8 cellular contexts compared by ENCODE assay signal in the genomic region with DNA sequence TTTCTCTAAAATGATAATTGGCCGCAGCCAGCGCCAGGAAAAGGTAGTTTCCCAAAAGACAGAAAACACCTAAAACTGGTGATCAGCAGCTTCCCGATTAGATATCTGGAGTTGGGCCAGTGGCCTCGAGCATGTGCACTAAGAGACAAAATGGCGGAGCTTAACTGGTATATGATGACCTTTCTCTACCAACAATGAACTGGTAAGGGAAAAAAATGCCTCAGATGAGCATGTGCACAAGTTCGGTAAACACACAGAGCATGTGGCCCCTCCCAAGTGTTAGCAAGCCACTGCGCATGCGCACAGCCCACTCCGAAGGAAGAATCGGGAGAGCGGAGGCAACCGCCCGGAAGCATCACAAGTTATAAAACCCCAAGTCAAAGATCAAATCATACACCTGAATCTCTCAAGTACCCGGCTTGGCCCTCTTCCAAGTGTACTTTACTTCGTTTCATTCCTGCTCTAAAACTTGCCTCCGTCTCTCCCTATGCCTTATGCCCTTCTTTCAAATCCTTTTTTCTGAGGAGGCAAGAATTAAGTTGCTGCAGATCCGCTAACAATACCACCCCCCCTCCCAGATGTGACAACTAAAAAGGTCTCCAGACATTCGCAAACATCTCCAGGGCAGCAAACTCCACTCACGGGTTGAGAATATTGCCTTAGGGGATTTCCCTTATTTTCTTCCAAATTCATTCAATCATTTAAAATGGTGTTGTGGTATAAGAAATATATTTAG. TPM values are rescaled to one million over a fixed set of nuclear protein-coding genes. Genes with fewer than 3 reads are reported as not detected.
DNase-seq lines count a peak whose midpoint lies in the region; ATAC-seq, FAIRE-seq and TF ChIP-seq lines count a peak whose summit lies in the region.

No MANE protein-coding gene starts in this region.

- intact Hi-C loops in HepG2 (cut with micrococcal nuclease; ENCODE audit: unreplicated experiment), result no loop called here

- peak overlapping the region; percentile 20; the same call in 1 of the 2 replicates for H3K9ac ChIP-seq in HepG2 (ENCODE audit: insufficient read depth, low read depth, low read length)

- H3K36me3 Mint-ChIP-seq in HFFc6 (ENCODE audit: low read depth), result no peaks in the 10 kb centered on the region
- H3K36me3 Mint-ChIP-seq in activated CD4-positive, alpha-beta T cell treated with anti-CD3 and anti-CD28 coated beads, Interleukin-2, amount 10 ng/mL, durations not matched to agents 7 days and 5 days (ENCODE audit: low read depth), result peaks cover 1% of the 10 kb centered on the region

- peaks cover 15% of the 10 kb centered on the region for H3K4me1 Mint-ChIP-seq in HFFc6 (ENCODE audit: low read depth)
- H3K4me1 Mint-ChIP-seq in activated CD4-positive, alpha-beta T cell treated with anti-CD3 and anti-CD28 coated beads, Interleukin-2, amount 10 ng/mL, durations not matched to agents 7 days and 5 days, result peaks cover 13% of the 10 kb centered on the region

- H3K27me3 ChIP-seq in HepG2 (ENCODE audit: control insufficient read depth in 1 of 2, insufficient read depth in 2 of 2, low read length in 2 of 2), result no peaks in the 10 kb centered on the region

- H3K36me3 ChIP-seq in HepG2 (replicated peaks in 1 of 2; ENCODE audit: control insufficient read depth in 1 of 2, insufficient read depth in 2 of 2, low read length in 2 of 2), result no peaks in the 10 kb centered on the region

- in situ Hi-C loops in ACHN (cut with HindIII; ENCODE audit: low pct_ligation_motif_present, low pct_unique_long_range_greater_than_20kb, low sequenced_read_pairs) (no loop called here), HepG2 (cut with HindIII; ENCODE audit: extremely low pct_ligation_motif_present, low pct_unique_long_range_greater_than_20kb) (no loop called here)

- BruUV-seq in HepG2 (replicated peaks; lab: Mats Ljungman, UMichigan), result no TSS peak

- ATAC-seq in HepG2 (no peak; the same call in 2 of the 3 replicates), HG03565 (IDR thresholded peaks at IDR 0.05; ENCODE audit: unreplicated experiment) (no peak)

- no peaks in the 10 kb centered on the region for H3K79me2 ChIP-seq in HepG2 (ENCODE audit: insufficient read depth, low read length)

- peaks cover 55% of the 10 kb centered on the region for H3K4me1 ChIP-seq in HepG2 (ENCODE audit: insufficient read depth, low read length)

- WGBS in HepG2 (ENCODE audit: low lambda C conversion rate), result 68% methylated on average over 19 of the region's 19 CpGs

- no peaks in the 10 kb centered on the region for H3K9me3 ChIP-seq in HepG2 (ENCODE audit: low read length)

- FAIRE-seq in HepG2 (lab: Jason Lieb, UNC), result no peak

- CTCF ChIA-PET in activated CD4-positive, alpha-beta T cell treated with anti-CD3 and anti-CD28 coated beads, Interleukin-2, amount 10 ng/mL, durations not matched to agents 7 days and 5 days (lab: Charles Lee), result interaction anchor here (0.5 to 0.9 kb wide), 2 partner anchors 19 to 26 kb away, joined by 3 to 5 read pairs; no protein-coding TSS in a partner anchor
- CTCF ChIA-PET in HepG2 (lab: Yijun Ruan, JAX; ENCODE audit: low intra/inter-chr PET ratio, low total read pairs), result no interaction called here

- H2AFZ ChIP-seq in HepG2 (ENCODE audit: low read length), result no peak overlapping the region

- TF ChIP-seq EP300 in HepG2 (IDR thresholded peaks at IDR 0.05; ENCODE audit: low read depth in 2 of 2, low read length in 2 of 2) (no peak), HepG2 (CRISPR knock-in tag; IDR thresholded peaks at IDR 0.05; ENCODE audit: borderline replicate concordance) (no peak)

- peak overlapping the region; percentile 54 for H3K4me2 ChIP-seq in HepG2 (ENCODE audit: low read depth, low read length)

- peak overlapping the region; percentile 37 for H3K27ac ChIP-seq in HepG2 (ENCODE audit: extremely low read length, insufficient read depth, low read length)

- no peaks in the 10 kb centered on the region for H3K9me3 Mint-ChIP-seq in HFFc6
- H3K9me3 Mint-ChIP-seq in activated CD4-positive, alpha-beta T cell treated with anti-CD3 and anti-CD28 coated beads, Interleukin-2, amount 10 ng/mL, durations not matched to agents 7 days and 5 days, result peaks cover 5% of the 10 kb centered on the region

- TF ChIP-seq POLR2A in HepG2 (IDR thresholded peaks at IDR 0.05; ENCODE audit: insufficient read depth in 1 of 2, low read depth in 2 of 2, low read length in 2 of 2), result no peak

- DNase-seq in ACHN, result peak; percentile 73
- DNase-seq in HFFc6, result peak; percentile 29
- DNase-seq in activated CD4-positive, alpha-beta T cell treated with anti-CD3 and anti-CD28 coated beads, Interleukin-2, amount 10 ng/mL, durations not matched to agents 7 days and 5 days, result peak; percentile 74
- DNase-seq in dedifferentiated amniotic fluid mesenchymal stem cell (ENCODE audit: extremely low spot score), result peak; percentile 47
- peak; percentile 49 for DNase-seq in HepG2 (ENCODE audit: low spot score)
- peak; percentile 72 for DNase-seq in stimulated activated CD4-positive, alpha-beta T cell treated with anti-CD3 and anti-CD28 coated beads, Interleukin-2, amount 100 ng/mL, for 4 hours (ENCODE audit: low read depth)
- no peak for DNase-seq in NCI-H1105 treated with DMSO at 0.1 percent for 48 hours (lab: John Stamatoyannopoulos, UW)

- H4K20me1 ChIP-seq in HepG2 (ENCODE audit: insufficient read depth, low read length), result no peaks in the 10 kb centered on the region

- TF ChIP-seq CTCF in HFFc6 (IDR thresholded peaks at IDR 0.05), result no peak
- TF ChIP-seq CTCF in HepG2 (CRISPR knock-in tag; IDR thresholded peaks at IDR 0.05), result no peak

- peak overlapping the region; percentile 60; the same call in 1 of the 2 replicates for H3K27ac Mint-ChIP-seq in HFFc6
- H3K27ac Mint-ChIP-seq in activated CD4-positive, alpha-beta T cell treated with anti-CD3 and anti-CD28 coated beads, Interleukin-2, amount 10 ng/mL, durations not matched to agents 7 days and 5 days, result peak overlapping the region; percentile 81

- TF ChIP-seq RAD21 in HepG2 (CRISPR knock-in tag; IDR thresholded peaks at IDR 0.05), result no peak

- H3K4me3 Mint-ChIP-seq in HFFc6, result peak overlapping the region; percentile 89
- H3K4me3 Mint-ChIP-seq in activated CD4-positive, alpha-beta T cell treated with anti-CD3 and anti-CD28 coated beads, Interleukin-2, amount 10 ng/mL, durations not matched to agents 7 days and 5 days, result peak overlapping the region; percentile 50

- POLR2A ChIA-PET in activated CD4-positive, alpha-beta T cell treated with anti-CD3 and anti-CD28 coated beads, Interleukin-2, amount 10 ng/mL, durations not matched to agents 7 days and 5 days (lab: Charles Lee), result no interaction called here
- POLR2A ChIA-PET in HepG2 (lab: Yijun Ruan, JAX), result interaction anchor here (1.4 kb wide), 1 partner anchor 12 kb away, joined by 3 read pairs; no protein-coding TSS in a partner anchor

- peaks cover 9% of the 10 kb centered on the region for H3K27me3 Mint-ChIP-seq in HFFc6 (ENCODE audit: insufficient read depth)
- no peaks in the 10 kb centered on the region for H3K27me3 Mint-ChIP-seq in activated CD4-positive, alpha-beta T cell treated with anti-CD3 and anti-CD28 coated beads, Interleukin-2, amount 10 ng/mL, durations not matched to agents 7 days and 5 days

- H3K4me3 ChIP-seq in HepG2 (replicated peaks in 1 of 3; ENCODE audit: insufficient read depth in 1 of 3, low read depth in 2 of 3, low read length in 3 of 3), result peak overlapping the region in 2 of 3 experiments; percentile 13 to 32; a peak in 4 of 6 replicates

RNA-seq across cellular contexts. Expression of a gene that starts 15.0 kb away (rescaled TPM):
- total RNA-seq in HFFc6 (2021; fragmentation: NEBNext Ultra II Directional; extraction: Animal tissue kit (Norgen Biotek cat#: 25700)), result 10 to 100 TPM; 31.1 to 52.5 (median 39.7) TPM
- total RNA-seq in activated CD4-positive, alpha-beta T cell treated with anti-CD3 and anti-CD28 coated beads, Interleukin-2, amount 10 ng/mL, durations not matched to agents 7 days and 5 days, result 100 to 1,000 TPM; 147 to 231 TPM
- 52.8 and 79.5 TPM in 2 replicates for total RNA-seq in HepG2 (2016; rRNA removed; fragmentation: Illumina TruSeq; extraction: Trizol)
- total RNA-seq in HepG2 (2016; cell fraction: cytosol; rRNA removed; fragmentation: Illumina TruSeq; extraction: Trizol; ENCODE audit: low read depth), result 116 and 122 TPM in 2 replicates
- 55.6 and 78.0 TPM in 2 replicates for total RNA-seq in HepG2 (2016; cell fraction: insoluble cytoplasmic fraction; rRNA removed; fragmentation: Illumina TruSeq; extraction: Trizol)
- total RNA-seq in HepG2 (2016; cell fraction: membrane; rRNA removed; fragmentation: Illumina TruSeq; extraction: Trizol), result 44.6 and 47.8 TPM in 2 replicates
- 33.0 and 35.9 TPM in 2 replicates for total RNA-seq in HepG2 (2016; cell fraction: nucleus; rRNA removed; fragmentation: Illumina TruSeq; extraction: Trizol)
- polyA plus RNA-seq in HepG2 (2011; rRNA removed), result 35.6 and 61.1 TPM in 2 replicates
- polyA plus RNA-seq in HepG2 (2011; cell fraction: cytosol; rRNA removed), result 23.4 and 43.1 TPM in 2 replicates
- polyA plus RNA-seq in HepG2 (2011; cell fraction: nucleus; rRNA removed), result 33.0 and 38.2 TPM in 2 replicates
- polyA plus RNA-seq in HepG2 (2012), result 20.2 and 22.4 TPM in 2 replicates
- polyA plus RNA-seq in HepG2 (2016; cell fraction: cytosol; fragmentation: Illumina TruSeq; extraction: Trizol; ENCODE audit: low read depth), result 2.3 and 2.6 TPM in 2 replicates
- 67.1 and 71.0 TPM in 2 replicates for polyA plus RNA-seq in HepG2 (2016; cell fraction: insoluble cytoplasmic fraction; fragmentation: Illumina TruSeq; extraction: Trizol; ENCODE audit: low read depth)
- 10.9 and 11.4 TPM in 2 replicates for polyA plus RNA-seq in HepG2 (2016; cell fraction: membrane; fragmentation: Illumina TruSeq; extraction: Trizol; ENCODE audit: low read depth)
- 30.4 TPM in 2 replicates for polyA plus RNA-seq in HepG2 (2016; cell fraction: nucleus; fragmentation: Illumina TruSeq; extraction: Trizol; ENCODE audit: insufficient read depth, low read depth)
- polyA minus RNA-seq in HepG2 (2011; rRNA and poly(A)+ RNA removed; ENCODE audit: low replicate concordance), result 104 and 144 TPM in 2 replicates
- 55.4 and 66.1 TPM in 2 replicates for polyA minus RNA-seq in HepG2 (2011; cell fraction: cytosol; rRNA and poly(A)+ RNA removed)
- 44.7 and 50.8 TPM in 2 replicates for polyA minus RNA-seq in HepG2 (2011; cell fraction: nucleus; rRNA and poly(A)+ RNA removed)

RNA-seq across cellular contexts. Expression of a gene that starts 31.5 kb away (rescaled TPM):
- 10 to 100 TPM; 31.7 to 38.6 (median 33.5) TPM for total RNA-seq in HFFc6 (2021; fragmentation: NEBNext Ultra II Directional; extraction: Animal tissue kit (Norgen Biotek cat#: 25700))
- total RNA-seq in activated CD4-positive, alpha-beta T cell treated with anti-CD3 and anti-CD28 coated beads, Interleukin-2, amount 10 ng/mL, durations not matched to agents 7 days and 5 days, result 10 to 100 TPM; 18.4 to 24.1 TPM
- total RNA-seq in HepG2 (2016; rRNA removed; fragmentation: Illumina TruSeq; extraction: Trizol), result 55.3 and 76.3 TPM in 2 replicates
- 26.8 and 28.8 TPM in 2 replicates for total RNA-seq in HepG2 (2016; cell fraction: cytosol; rRNA removed; fragmentation: Illumina TruSeq; extraction: Trizol; ENCODE audit: low read depth)
- 57.7 and 86.7 TPM in 2 replicates for total RNA-seq in HepG2 (2016; cell fraction: insoluble cytoplasmic fraction; rRNA removed; fragmentation: Illumina TruSeq; extraction: Trizol)
- total RNA-seq in HepG2 (2016; cell fraction: membrane; rRNA removed; fragmentation: Illumina TruSeq; extraction: Trizol), result 36.5 and 40.1 TPM in 2 replicates
- total RNA-seq in HepG2 (2016; cell fraction: nucleus; rRNA removed; fragmentation: Illumina TruSeq; extraction: Trizol), result 32.2 and 40.4 TPM in 2 replicates
- polyA plus RNA-seq in HepG2 (2011; rRNA removed), result 57.7 and 80.2 TPM in 2 replicates
- 36.9 and 43.5 TPM in 2 replicates for polyA plus RNA-seq in HepG2 (2011; cell fraction: cytosol; rRNA removed)
- polyA plus RNA-seq in HepG2 (2011; cell fraction: nucleus; rRNA removed), result 22.2 and 23.4 TPM in 2 replicates
- 47.7 and 65.1 TPM in 2 replicates for polyA plus RNA-seq in HepG2 (2012)
- polyA plus RNA-seq in HepG2 (2016; cell fraction: cytosol; fragmentation: Illumina TruSeq; extraction: Trizol; ENCODE audit: low read depth), result 18.6 and 21.0 TPM in 2 replicates
- polyA plus RNA-seq in HepG2 (2016; cell fraction: insoluble cytoplasmic fraction; fragmentation: Illumina TruSeq; extraction: Trizol; ENCODE audit: low read depth), result 69.6 and 82.4 TPM in 2 replicates
- polyA plus RNA-seq in HepG2 (2016; cell fraction: membrane; fragmentation: Illumina TruSeq; extraction: Trizol; ENCODE audit: low read depth), result 26.5 and 28.6 TPM in 2 replicates
- 38.5 and 39.3 TPM in 2 replicates for polyA plus RNA-seq in HepG2 (2016; cell fraction: nucleus; fragmentation: Illumina TruSeq; extraction: Trizol; ENCODE audit: insufficient read depth, low read depth)
- polyA minus RNA-seq in HepG2 (2011; rRNA and poly(A)+ RNA removed; ENCODE audit: low replicate concordance), result 28.6 and 43.8 TPM in 2 replicates
- 58.9 and 62.7 TPM in 2 replicates for polyA minus RNA-seq in HepG2 (2011; cell fraction: cytosol; rRNA and poly(A)+ RNA removed)
- polyA minus RNA-seq in HepG2 (2011; cell fraction: nucleus; rRNA and poly(A)+ RNA removed), result 66.0 and 70.4 TPM in 2 replicates
